Comparison of ENCODE assay signal across 8 cellular contexts in genomic region chr3:50971487-50971924, GRCh38.
DNase-seq lines count a peak whose midpoint lies in the region; ATAC-seq and TF ChIP-seq lines count a peak whose summit lies in the region.

No MANE protein-coding gene starts in this region.

- no peaks in the 10 kb centered on the region for H3K79me2 ChIP-seq in neural cell (replicated peaks; ENCODE audit: insufficient read depth, low read length)

- H3K9ac ChIP-seq in neural cell (ENCODE audit: low read length): no peak overlapping the region

- H3F3A ChIP-seq in neural cell (ENCODE audit: insufficient read depth, low read length, poor library complexity, severe bottlenecking): no peaks in the 10 kb centered on the region

- H3K4me1 Mint-ChIP-seq in activated CD4-positive, alpha-beta T cell treated with anti-CD3 and anti-CD28 coated beads, Interleukin-2, amount 10 ng/mL, durations not matched to agents 7 days and 5 days: peaks cover 26% of the 10 kb centered on the region
- no peaks in the 10 kb centered on the region for H3K4me1 Mint-ChIP-seq in endothelial cell (ENCODE audit: unreplicated experiment)

- intact Hi-C loops in aorta (cut with DNase I): no loop called here

- 13 to 16% methylated on average over 3 of the region's 3 CpGs for WGBS in aorta, 2 donors

- H4K20me1 ChIP-seq in neural cell (ENCODE audit: insufficient read depth): no peaks in the 10 kb centered on the region

- DNase-seq in GM10248 (ENCODE audit: extremely low spot score): peak; percentile 64
- peak; percentile 30 for DNase-seq in NCI-H460 (ENCODE audit: extremely low read depth, low read depth)
- DNase-seq in activated CD4-positive, alpha-beta T cell treated with anti-CD3 and anti-CD28 coated beads, Interleukin-2, amount 10 ng/mL, durations not matched to agents 7 days and 5 days: peak; percentile 76
- peak; percentile 36 for DNase-seq in endothelial cell (ENCODE audit: low spot score)
- DNase-seq in aorta: no peak

- H3K27me3 Mint-ChIP-seq in activated CD4-positive, alpha-beta T cell treated with anti-CD3 and anti-CD28 coated beads, Interleukin-2, amount 10 ng/mL, durations not matched to agents 7 days and 5 days: peaks cover 3% of the 10 kb centered on the region
- no peaks in the 10 kb centered on the region for H3K27me3 Mint-ChIP-seq in endothelial cell (ENCODE audit: unreplicated experiment)

- TF ChIP-seq CTCF in GM10248 (IDR thresholded peaks at IDR 0.05; ENCODE audit: control extremely low read depth, extremely low read depth, low read depth, missing control alignments) (peak; percentile 97), endothelial cell (IDR thresholded peaks at IDR 0.05; ENCODE audit: unreplicated experiment) (peak; percentile 80), neural cell (IDR thresholded peaks at IDR 0.05; ENCODE audit: poor library complexity, severe bottlenecking) (peak; percentile 45)

- TF ChIP-seq RAD21 in neural cell (conservative IDR thresholded peaks at IDR 0.05): peak; percentile 26

- no peak overlapping the region for H3K4me3 ChIP-seq in neural cell (ENCODE audit: low read length)
- H3K4me3 ChIP-seq in aorta (ENCODE audit: low read length in 2 of 2): no peak overlapping the region

- H3K9me3 ChIP-seq in neural cell (ENCODE audit: low read length) (peaks cover 9% of the 10 kb centered on the region), aorta (ENCODE audit: control insufficient read depth, low read length) (no peaks in the 10 kb centered on the region)

- no peak overlapping the region for H2AFZ ChIP-seq in neural cell (ENCODE audit: low read depth, low read length)

- POLR2A ChIA-PET in GM10248 (lab: Yijun Ruan, JAX): no interaction called here
- POLR2A ChIA-PET in activated CD4-positive, alpha-beta T cell treated with anti-CD3 and anti-CD28 coated beads, Interleukin-2, amount 10 ng/mL, durations not matched to agents 7 days and 5 days (lab: Charles Lee): interaction anchor here (0.5 kb wide), 1 partner anchor 177 kb away, joined by 6 read pairs; no protein-coding TSS in a partner anchor

- no peak overlapping the region for H3K4me2 ChIP-seq in neural cell (ENCODE audit: low read length)

- no peak overlapping the region for H3K4me3 Mint-ChIP-seq in activated CD4-positive, alpha-beta T cell treated with anti-CD3 and anti-CD28 coated beads, Interleukin-2, amount 10 ng/mL, durations not matched to agents 7 days and 5 days
- H3K4me3 Mint-ChIP-seq in endothelial cell (ENCODE audit: unreplicated experiment): no peak overlapping the region

- H3K36me3 ChIP-seq in neural cell (ENCODE audit: insufficient read depth, low read length) (no peaks in the 10 kb centered on the region), aorta (ENCODE audit: control insufficient read depth in 1 of 2, insufficient read depth in 2 of 2, low read length in 1 of 2) (no peaks in the 10 kb centered on the region)

- H3K27ac ChIP-seq in neural cell (ENCODE audit: low read length) (no peak overlapping the region), aorta (ENCODE audit: low read depth in 1 of 2, low read length in 2 of 2) (no peak overlapping the region)

- no peaks in the 10 kb centered on the region for H3K9me2 ChIP-seq in neural cell (ENCODE audit: insufficient read depth, low read length)

- no peaks in the 10 kb centered on the region for H3K9me3 Mint-ChIP-seq in activated CD4-positive, alpha-beta T cell treated with anti-CD3 and anti-CD28 coated beads, Interleukin-2, amount 10 ng/mL, durations not matched to agents 7 days and 5 days
- no peaks in the 10 kb centered on the region for H3K9me3 Mint-ChIP-seq in endothelial cell (ENCODE audit: unreplicated experiment)

- H3K4me1 ChIP-seq in aorta (ENCODE audit: control insufficient read depth in 1 of 2, insufficient read depth in 2 of 2, low read length in 2 of 2): no peaks in the 10 kb centered on the region

- ATAC-seq in HG02798 (IDR thresholded peaks at IDR 0.05; ENCODE audit: poor library complexity, unreplicated experiment) (peak; percentile 83), aorta (ENCODE audit: low FRiP score) (peak; percentile 33), GM21717 (IDR thresholded peaks at IDR 0.05; ENCODE audit: unreplicated experiment) (no peak)

- CTCF ChIA-PET in GM10248 (lab: Yijun Ruan, JAX): interaction anchor here (0.6 to 2.5 kb wide), 16 partner anchors 8 to 406 kb away, joined by 3 to 27 read pairs (median 4); no protein-coding TSS in a partner anchor
- CTCF ChIA-PET in activated CD4-positive, alpha-beta T cell treated with anti-CD3 and anti-CD28 coated beads, Interleukin-2, amount 10 ng/mL, durations not matched to agents 7 days and 5 days (lab: Charles Lee): interaction anchor here (0.6 to 1.3 kb wide), 5 partner anchors 9 to 400 kb away, joined by 3 to 9 read pairs (median 3); no protein-coding TSS in a partner anchor

- H3K27ac Mint-ChIP-seq in activated CD4-positive, alpha-beta T cell treated with anti-CD3 and anti-CD28 coated beads, Interleukin-2, amount 10 ng/mL, durations not matched to agents 7 days and 5 days: no peak overlapping the region
- no peak overlapping the region for H3K27ac Mint-ChIP-seq in endothelial cell (ENCODE audit: unreplicated experiment)

- TF ChIP-seq EP300 in neural cell (conservative IDR thresholded peaks at IDR 0.05; ENCODE audit: poor library complexity, severe bottlenecking): no peak

- H3K27me3 ChIP-seq in neural cell (ENCODE audit: insufficient read depth, low read depth, low read length): no peaks in the 10 kb centered on the region
- no peaks in the 10 kb centered on the region for H3K27me3 ChIP-seq in aorta (ENCODE audit: control insufficient read depth in 1 of 2, insufficient read depth in 2 of 2, low read length in 1 of 2)

- H3K36me3 Mint-ChIP-seq in activated CD4-positive, alpha-beta T cell treated with anti-CD3 and anti-CD28 coated beads, Interleukin-2, amount 10 ng/mL, durations not matched to agents 7 days and 5 days (ENCODE audit: low read depth): no peaks in the 10 kb centered on the region
- H3K36me3 Mint-ChIP-seq in endothelial cell (ENCODE audit: low read depth, unreplicated experiment): no peaks in the 10 kb centered on the region

TF ChIP-seq in neural cell, 6 proteins besides CTCF, POLR2A, EP300 and RAD21:
- no peak for TF ChIP-seq REST (IDR thresholded peaks at IDR 0.05; ENCODE audit: borderline replicate concordance)
- no peak for TF ChIP-seq POLR2AphosphoS5 (IDR thresholded peaks at IDR 0.05)
- TF ChIP-seq SMC3 (conservative IDR thresholded peaks at IDR 0.05; ENCODE audit: poor library complexity): no peak
- no peak for TF ChIP-seq MXI1 (conservative IDR thresholded peaks at IDR 0.05; ENCODE audit: poor library complexity, severe bottlenecking)
- TF ChIP-seq TAF1 (IDR thresholded peaks at IDR 0.05; ENCODE audit: low read depth): no peak
- no peak for TF ChIP-seq EZH2 (IDR thresholded peaks at IDR 0.05; ENCODE audit: borderline replicate concordance, insufficient read depth, low read length, poor library complexity, severe bottlenecking)

Comparison
In these comparisons a context has a peak if more than half of its experiments do, and no peak if none do; other contexts are left out.
1. DNase-seq: peak in GM10248 (single experiment), NCI-H460 (single experiment), activated CD4-positive, alpha-beta T cell treated with anti-CD3 and anti-CD28 coated beads, Interleukin-2, amount 10 ng/mL, durations not matched to agents 7 days and 5 days (single experiment) and endothelial cell (single experiment); none in aorta (0 of 2).
2. CTCF ChIP-seq: peak in every context shown above with its lines; median percentile 97 in GM10248; 80 in endothelial cell; 45 in neural cell.